In genomic region chr7:86926732-86927131, GRCh38 we compare ENCODE assay signal across 1 cellular context.
TF ChIP-seq lines count a peak whose summit lies in the region.

No MANE protein-coding gene starts in this region.

TF ChIP-seq in K562, 482 proteins besides CTCF, POLR2A, EP300 and RAD21 (continued from another document):
- TF ChIP-seq, protein P1, sequence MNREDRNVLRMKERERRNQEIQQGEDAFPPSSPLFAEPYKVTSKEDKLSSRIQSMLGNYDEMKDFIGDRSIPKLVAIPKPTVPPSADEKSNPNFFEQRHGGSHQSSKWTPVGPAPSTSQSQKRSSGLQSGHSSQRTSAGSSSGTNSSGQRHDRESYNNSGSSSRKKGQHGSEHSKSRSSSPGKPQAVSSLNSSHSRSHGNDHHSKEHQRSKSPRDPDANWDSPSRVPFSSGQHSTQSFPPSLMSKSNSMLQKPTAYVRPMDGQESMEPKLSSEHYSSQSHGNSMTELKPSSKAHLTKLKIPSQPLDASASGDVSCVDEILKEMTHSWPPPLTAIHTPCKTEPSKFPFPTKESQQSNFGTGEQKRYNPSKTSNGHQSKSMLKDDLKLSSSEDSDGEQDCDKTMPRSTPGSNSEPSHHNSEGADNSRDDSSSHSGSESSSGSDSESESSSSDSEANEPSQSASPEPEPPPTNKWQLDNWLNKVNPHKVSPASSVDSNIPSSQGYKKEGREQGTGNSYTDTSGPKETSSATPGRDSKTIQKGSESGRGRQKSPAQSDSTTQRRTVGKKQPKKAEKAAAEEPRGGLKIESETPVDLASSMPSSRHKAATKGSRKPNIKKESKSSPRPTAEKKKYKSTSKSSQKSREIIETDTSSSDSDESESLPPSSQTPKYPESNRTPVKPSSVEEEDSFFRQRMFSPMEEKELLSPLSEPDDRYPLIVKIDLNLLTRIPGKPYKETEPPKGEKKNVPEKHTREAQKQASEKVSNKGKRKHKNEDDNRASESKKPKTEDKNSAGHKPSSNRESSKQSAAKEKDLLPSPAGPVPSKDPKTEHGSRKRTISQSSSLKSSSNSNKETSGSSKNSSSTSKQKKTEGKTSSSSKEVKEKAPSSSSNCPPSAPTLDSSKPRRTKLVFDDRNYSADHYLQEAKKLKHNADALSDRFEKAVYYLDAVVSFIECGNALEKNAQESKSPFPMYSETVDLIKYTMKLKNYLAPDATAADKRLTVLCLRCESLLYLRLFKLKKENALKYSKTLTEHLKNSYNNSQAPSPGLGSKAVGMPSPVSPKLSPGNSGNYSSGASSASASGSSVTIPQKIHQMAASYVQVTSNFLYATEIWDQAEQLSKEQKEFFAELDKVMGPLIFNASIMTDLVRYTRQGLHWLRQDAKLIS (CRISPR knock-in tag; IDR thresholded peaks at IDR 0.05), result no peak
- peak; percentile 33; the same call in 1 of the 2 replicates for TF ChIP-seq ZEB2 (IDR thresholded peaks at IDR 0.05)
- 0 out of 2 replicates have a peak, but pooled peaks have one; percentile 26 for TF ChIP-seq TEAD4 (IDR thresholded peaks at IDR 0.05; ENCODE audit: low read length)
- no peak for TF ChIP-seq TEAD4 (CRISPR knock-in tag; IDR thresholded peaks at IDR 0.05; ENCODE audit: borderline replicate concordance)
- no peak for TF ChIP-seq MEF2D (tag; conservative IDR thresholded peaks at IDR 0.05; ENCODE audit: low read depth)
- no peak for TF ChIP-seq HLTF (IDR thresholded peaks at IDR 0.05)
- TF ChIP-seq KLF16 (IDR thresholded peaks at IDR 0.05), result 0 out of 2 replicates have a peak, but pooled peaks have one; percentile 11
- TF ChIP-seq ZNF184 (CRISPR knock-in tag; IDR thresholded peaks at IDR 0.05), result no peak
- TF ChIP-seq SMC3 (conservative IDR thresholded peaks at IDR 0.05; ENCODE audit: insufficient read depth, low read depth, low read length), result peak; percentile 71
